Comparison of ENCODE assay signal across 10 cellular contexts in the genomic region with DNA sequence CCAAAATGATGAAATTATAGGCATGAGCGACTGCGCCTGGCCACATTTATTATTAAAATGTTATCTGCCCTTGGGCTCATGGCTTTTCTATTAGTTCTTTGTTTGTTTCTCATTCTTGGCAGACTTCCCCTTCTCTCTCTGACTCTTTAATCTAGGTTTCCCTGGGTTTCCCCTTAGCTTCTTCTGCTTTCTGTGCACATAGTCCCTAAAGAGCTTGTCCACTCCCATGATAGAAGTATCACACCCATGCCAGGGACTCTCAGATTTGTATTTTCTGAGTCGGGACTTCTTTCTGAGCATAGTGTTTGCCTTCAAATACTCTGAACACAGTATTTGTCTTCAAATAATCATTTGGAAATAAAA. TPM values are rescaled to one million over a fixed set of nuclear protein-coding genes. Genes with fewer than 3 reads are reported as not detected.
DNase-seq lines count a peak whose midpoint lies in the region; ATAC-seq lines count a peak whose summit lies in the region.
"Had no signal": no experiment of that assay in that cellular context is flagged by ENCODE, and none has a peak within 500 bp of the region (broad histone marks: within the 10 kb centered on the region; RNA-seq: fewer than 3 reads in every experiment).

No MANE protein-coding gene starts in this region.

- H3K27me3 ChIP-seq in MG63 = no peaks in the 10 kb centered on the region

- intact Hi-C loops in posterior vena cava (cut with DNase I) = no loop called here

- no peaks in the 10 kb centered on the region for H3K9me3 ChIP-seq in MG63

- ATAC-seq in GM18499 (IDR thresholded peaks at IDR 0.05; ENCODE audit: insufficient read depth, unreplicated experiment) (peak; percentile 70), GM21737 (IDR thresholded peaks at IDR 0.05; ENCODE audit: unreplicated experiment) (peak; percentile 67)

- H3K36me3 ChIP-seq in MG63 = no peaks in the 10 kb centered on the region

- peak; percentile 11 for DNase-seq in NAMALWA (ENCODE audit: low spot score)
- peak; percentile 29 for DNase-seq in kidney tubule cell (ENCODE audit: low spot score)
- no peak for DNase-seq in MG63
- no peak for DNase-seq in ureter (ENCODE audit: low spot score)
- no peak for DNase-seq in kidney glomerular epithelial cell (lab: John Stamatoyannopoulos, UW)
- DNase-seq in posterior vena cava (ENCODE audit: low spot score) = no peak
- DNase-seq: caudate nucleus, small intestine had no signal

- H3K4me3 ChIP-seq in MG63 = no peak overlapping the region

RNA-seq across cellular contexts. Expression of gene ITM2B, which starts 38.6 kb away (rescaled TPM):
- 39.7 and 47.3 TPM in 2 replicates for total RNA-seq in MG63 (2014; rRNA removed; shearing (Covaris generic); ENCODE audit: low replicate concordance)
- total RNA-seq in ureter (682 TPM), posterior vena cava (100 to 1,000 TPM; 425 to 605 TPM)

Comparison
In these comparisons a context has a peak if more than half of its experiments do, and no peak if none do; other contexts are left out.
1. DNase-seq: peak in NAMALWA (single experiment) and kidney tubule cell (single experiment); none in MG63 (single experiment), ureter (single experiment), kidney glomerular epithelial cell (single experiment) and posterior vena cava (single experiment).